In genomic region chr1:76871355-76871974, GRCh38 we compare ENCODE assay signal across 12 cellular contexts. TPM values are rescaled to one million over a fixed set of nuclear protein-coding genes. Genes with fewer than 3 reads are reported as not detected.
DNase-seq lines count a peak whose midpoint lies in the region; ATAC-seq and TF ChIP-seq lines count a peak whose summit lies in the region.
"Had no signal": no experiment of that assay in that cellular context is flagged by ENCODE, and none has a peak within 500 bp of the region (broad histone marks: within the 10 kb centered on the region; RNA-seq: fewer than 3 reads in every experiment).

No MANE protein-coding gene starts in this region.

- peak; percentile 95 for ATAC-seq in HG02623 (IDR thresholded peaks at IDR 0.05; ENCODE audit: unreplicated experiment)
- ATAC-seq in HG03457 (IDR thresholded peaks at IDR 0.05; ENCODE audit: unreplicated experiment) = peak; percentile 60
- ATAC-seq: natural killer cell treated with Interleukin-12 subunit alpha and Interleukin-12 subunit beta and Interleukin-15 and Interleukin-18, amount 100 ng/mL, for 72 hours had no signal

- H3K4me3 Mint-ChIP-seq in chondrocyte (ENCODE audit: unreplicated experiment) = no peak overlapping the region
- H3K4me3 Mint-ChIP-seq: natural killer cell treated with Interleukin-12 subunit alpha and Interleukin-12 subunit beta and Interleukin-15 and Interleukin-18, amount 100 ng/mL, for 72 hours had no signal

- peaks cover 3% of the 10 kb centered on the region for H3K36me3 Mint-ChIP-seq in chondrocyte (ENCODE audit: low read depth)
- H3K36me3 Mint-ChIP-seq: natural killer cell treated with Interleukin-12 subunit alpha and Interleukin-12 subunit beta and Interleukin-15 and Interleukin-18, amount 100 ng/mL, for 72 hours had no signal

- no peaks in the 10 kb centered on the region for H3F3A ChIP-seq in neural cell (ENCODE audit: insufficient read depth, low read length, poor library complexity, severe bottlenecking)

- H3K27me3 ChIP-seq in neural cell (ENCODE audit: insufficient read depth, low read depth, low read length) (no peaks in the 10 kb centered on the region), breast epithelium (no peaks in the 10 kb centered on the region)

- H3K4me2 ChIP-seq in neural cell (ENCODE audit: low read length) = no peak overlapping the region

- peaks cover 5% of the 10 kb centered on the region for H3K9me3 Mint-ChIP-seq in chondrocyte (ENCODE audit: low read depth)

- H3K4me1 Mint-ChIP-seq in chondrocyte (ENCODE audit: low read depth) = peaks cover 12% of the 10 kb centered on the region

- no peak overlapping the region for H3K27ac Mint-ChIP-seq in chondrocyte (ENCODE audit: unreplicated experiment)
- H3K27ac Mint-ChIP-seq: natural killer cell treated with Interleukin-12 subunit alpha and Interleukin-12 subunit beta and Interleukin-15 and Interleukin-18, amount 100 ng/mL, for 72 hours had no signal

- TF ChIP-seq CTCF in neural cell (IDR thresholded peaks at IDR 0.05; ENCODE audit: poor library complexity, severe bottlenecking) (no peak), chondrocyte (IDR thresholded peaks at IDR 0.05) (no peak), breast epithelium (IDR thresholded peaks at IDR 0.05) (no peak)

- H3K9ac ChIP-seq in neural cell (ENCODE audit: low read length) = no peak overlapping the region

- H3K27ac ChIP-seq in neural cell (ENCODE audit: low read length) = no peak overlapping the region
- no peak overlapping the region for H3K27ac ChIP-seq in breast epithelium

- peak overlapping the region; percentile 91 for H3K4me3 ChIP-seq in neural cell (ENCODE audit: low read length)
- H3K4me3 ChIP-seq in breast epithelium = no peak overlapping the region

- H3K36me3 ChIP-seq in neural cell (ENCODE audit: insufficient read depth, low read length) = no peaks in the 10 kb centered on the region
- no peaks in the 10 kb centered on the region for H3K36me3 ChIP-seq in breast epithelium

- H3K79me2 ChIP-seq in neural cell (replicated peaks; ENCODE audit: insufficient read depth, low read length) = peaks cover 72% of the 10 kb centered on the region

- no peak for TF ChIP-seq RAD21 in neural cell (conservative IDR thresholded peaks at IDR 0.05)

- no peak for TF ChIP-seq EP300 in neural cell (conservative IDR thresholded peaks at IDR 0.05; ENCODE audit: poor library complexity, severe bottlenecking)

- H3K27me3 Mint-ChIP-seq in chondrocyte (ENCODE audit: low read depth) = no peaks in the 10 kb centered on the region

- H4K20me1 ChIP-seq in neural cell (ENCODE audit: insufficient read depth) = no peaks in the 10 kb centered on the region

- DNase-seq in GM19240 (ENCODE audit: insufficient read length, low spot score) (peak; percentile 19), chondrocyte (ENCODE audit: low spot score) (no peak), GM19238 (ENCODE audit: insufficient read length, low spot score) (no peak), breast epithelium (ENCODE audit: low spot score in 2 of 2) (no peak), SHP77 (lab: John Stamatoyannopoulos, UW) (no peak)
- DNase-seq: NCI-H1436; Right ventricle myocardium superior; stimulated activated CD4-positive, alpha-beta T cell treated with anti-CD3 and anti-CD28 coated beads, Interleukin-4, amount 100 ng/mL, for 4 hours had no signal

- H3K4me1 ChIP-seq in breast epithelium = peaks cover 0 to 4% of the 10 kb centered on the region in 2 donors

- no peak overlapping the region for H2AFZ ChIP-seq in neural cell (ENCODE audit: low read depth, low read length)

- H3K9me2 ChIP-seq in neural cell (ENCODE audit: insufficient read depth, low read length) = no peaks in the 10 kb centered on the region

- H3K9me3 ChIP-seq in neural cell (ENCODE audit: low read length) (no peaks in the 10 kb centered on the region), breast epithelium (no peaks in the 10 kb centered on the region)

- intact Hi-C loops in breast epithelium (cut with DNase I; ENCODE audit: low total_unique reads) = no loop called here

- TF ChIP-seq POLR2A in breast epithelium (IDR thresholded peaks at IDR 0.05) = no peak

TF ChIP-seq in neural cell, 6 proteins besides CTCF, POLR2A, EP300 and RAD21:
- TF ChIP-seq MXI1 (conservative IDR thresholded peaks at IDR 0.05; ENCODE audit: poor library complexity, severe bottlenecking) = no peak
- TF ChIP-seq POLR2AphosphoS5 (IDR thresholded peaks at IDR 0.05) = no peak
- TF ChIP-seq REST (IDR thresholded peaks at IDR 0.05; ENCODE audit: borderline replicate concordance) = no peak
- no peak for TF ChIP-seq SMC3 (conservative IDR thresholded peaks at IDR 0.05; ENCODE audit: poor library complexity)
- no peak for TF ChIP-seq EZH2 (IDR thresholded peaks at IDR 0.05; ENCODE audit: borderline replicate concordance, insufficient read depth, low read length, poor library complexity, severe bottlenecking)
- no peak for TF ChIP-seq TAF1 (IDR thresholded peaks at IDR 0.05; ENCODE audit: low read depth)
TF ChIP-seq in neural cell: peak in this region for 0.

RNA-seq across cellular contexts. Expression of gene ST6GALNAC5, which starts 4.2 kb away (rescaled TPM):
- 57.3 and 62.8 TPM in 2 replicates for polyA plus RNA-seq in neural cell
- 94.2 and 98.6 TPM in 2 replicates for polyA minus RNA-seq in neural cell
- total RNA-seq in chondrocyte = 6.2 to 7.9 TPM (median 7.3 TPM) in 3 replicates
- total RNA-seq in breast epithelium = 10 to 100 TPM in 2 of 3 donors, under 1 TPM in 1; 0.48 to 53.4 (median 15.4) TPM
- total RNA-seq: natural killer cell treated with Interleukin-12 subunit alpha and Interleukin-12 subunit beta and Interleukin-15 and Interleukin-18, amount 100 ng/mL, for 72 hours had no signal
